ENCODE assay signal across 12 cellular contexts in the genomic region with DNA sequence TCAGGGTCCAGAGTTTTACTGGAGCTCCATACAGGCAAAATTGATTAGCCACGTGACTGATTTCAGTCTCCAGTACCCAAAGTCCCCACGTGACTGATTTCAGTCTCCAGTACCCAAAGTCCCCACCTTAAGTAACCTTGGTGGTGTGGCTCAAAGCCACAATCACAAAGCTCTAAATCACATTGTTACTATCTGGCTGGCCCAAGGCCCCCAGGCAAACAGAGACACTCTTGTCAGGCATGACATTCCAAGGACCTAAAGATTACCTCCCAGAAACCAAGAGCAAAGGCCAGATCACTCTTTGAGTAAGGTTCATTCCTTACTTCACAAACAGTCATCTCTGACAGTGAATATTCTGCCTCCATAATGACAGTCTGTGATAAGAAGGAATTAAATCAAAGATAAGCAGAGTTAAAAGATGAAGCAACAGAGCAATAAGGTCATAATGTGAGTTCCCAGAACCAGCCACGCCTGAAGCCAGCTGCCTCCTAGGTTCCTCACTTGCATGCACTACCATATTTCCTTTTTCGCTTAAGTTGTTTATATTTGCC.
DNase-seq lines count a peak whose midpoint lies in the region; ATAC-seq and TF ChIP-seq lines count a peak whose summit lies in the region.
"Had no signal": no experiment of that assay in that cellular context is flagged by ENCODE, and none has a peak within 500 bp of the region (broad histone marks: within the 10 kb centered on the region; RNA-seq: fewer than 3 reads in every experiment).

No MANE protein-coding gene starts in this region.

- H3K36me3 ChIP-seq in DOHH2 (ENCODE audit: control insufficient read depth, low read length) (peaks cover 5% of the 10 kb centered on the region), OCI-LY7 (ENCODE audit: insufficient read depth, low read length) (no peaks in the 10 kb centered on the region), heart right ventricle (no peaks in the 10 kb centered on the region)
- H3K36me3 ChIP-seq: uterus had no signal

- H3K9me3 ChIP-seq in DOHH2 (ENCODE audit: control insufficient read depth, insufficient read depth, low read length) (peaks cover 19% of the 10 kb centered on the region), OCI-LY7 (ENCODE audit: low read length) (no peaks in the 10 kb centered on the region; the same call in 1 of the 2 replicates), heart right ventricle (no peaks in the 10 kb centered on the region)
- H3K9me3 ChIP-seq: uterus had no signal

- peak in 3 of 8 donors; percentile 34 to 49 (median 41) for ATAC-seq in heart right ventricle
- no peak for ATAC-seq in HG03520 (IDR thresholded peaks at IDR 0.05; ENCODE audit: unreplicated experiment)
- ATAC-seq in HG02840 (IDR thresholded peaks at IDR 0.05; ENCODE audit: low FRiP score, unreplicated experiment): no peak
- ATAC-seq in GM18517 (IDR thresholded peaks at IDR 0.05; ENCODE audit: unreplicated experiment): no peak

- DNase-seq in OCI-LY7 (ENCODE audit: low spot score): no peak
- no peak for DNase-seq in heart right ventricle
- no peak for DNase-seq in activated T-cell treated with anti-CD3 and anti-CD28 coated beads, Interleukin-2, amount 50 U/mL, for 1 hour
- DNase-seq: Calu3, NCI-H345, nucleus accumbens, uterus had no signal

- H3K4me3 ChIP-seq in DOHH2 (ENCODE audit: low read length) (peak overlapping the region; percentile 38), OCI-LY7 (ENCODE audit: low read depth, low read length, poor library complexity, severe bottlenecking) (peak overlapping the region; percentile 22), heart right ventricle (no peak overlapping the region), skin epidermis (no peak overlapping the region)
- H3K4me3 ChIP-seq: uterus had no signal

- no peaks in the 10 kb centered on the region for H3K27me3 ChIP-seq in DOHH2 (ENCODE audit: control insufficient read depth, low read length)
- no peaks in the 10 kb centered on the region for H3K27me3 ChIP-seq in heart right ventricle
- H3K27me3 ChIP-seq: uterus had no signal

- no peaks in the 10 kb centered on the region for H4K20me1 ChIP-seq in DOHH2 (ENCODE audit: control insufficient read depth, insufficient read depth, low read depth, low read length)
- H4K20me1 ChIP-seq in OCI-LY7 (ENCODE audit: insufficient read depth, low read length): no peaks in the 10 kb centered on the region

- BruUV-seq in OCI-LY7 (replicated peaks; lab: Mats Ljungman, UMichigan): no TSS peak

- intact Hi-C loops in OCI-LY7 (cut with micrococcal nuclease; ENCODE audit: unreplicated experiment): no loop called here
- intact Hi-C loops in heart right ventricle (cut with DNase I): loop anchor here in 2 of 10 donors (5.0 to 10.0 kb wide), 2 partner anchors 142 to 145 kb away; a partner anchor contains a TSS

- H2AFZ ChIP-seq in OCI-LY7 (ENCODE audit: low read length): peak overlapping the region; percentile 49; the same call in 1 of the 2 replicates

- peaks cover 18% of the 10 kb centered on the region for H3K4me1 ChIP-seq in DOHH2 (ENCODE audit: control insufficient read depth, low read length)
- H3K4me1 ChIP-seq in OCI-LY7 (ENCODE audit: insufficient read depth, low read length, poor library complexity, severe bottlenecking): peaks cover 19% of the 10 kb centered on the region
- H3K4me1 ChIP-seq in heart right ventricle: peaks cover 0 to 45% (median 18%) of the 10 kb centered on the region in 9 donors
- H3K4me1 ChIP-seq: uterus had no signal

- H3K9me2 ChIP-seq in DOHH2 (replicated peaks; ENCODE audit: control insufficient read depth, low read length): no peaks in the 10 kb centered on the region
- H3K9me2 ChIP-seq in OCI-LY7 (ENCODE audit: insufficient read depth, low read length): no peaks in the 10 kb centered on the region

- WGBS in heart right ventricle, 2 donors: 63 to 75% methylated on average over 4 of the region's 4 CpGs

- POLR2A ChIA-PET in OCI-LY7 (lab: Charles Lee): interaction anchor here (0.6 to 5.9 kb wide), 10 partner anchors 9 to 193 kb away, joined by 3 to 47 read pairs (median 5); no protein-coding TSS in a partner anchor

- CTCF ChIA-PET in OCI-LY7 (lab: Charles Lee; ENCODE audit: unreplicated experiment): interaction anchor here (1.1 kb wide), 1 partner anchor 8 kb away, joined by 3 read pairs; no protein-coding TSS in a partner anchor

- TF ChIP-seq CTCF in DOHH2 (IDR thresholded peaks at IDR 0.05; ENCODE audit: low read depth, low read length, poor library complexity, severe bottlenecking): no peak
- no peak for TF ChIP-seq CTCF in OCI-LY7 (conservative IDR thresholded peaks at IDR 0.05; ENCODE audit: low read length)
- TF ChIP-seq CTCF in heart right ventricle (IDR thresholded peaks at IDR 0.05): no peak

- no peaks in the 10 kb centered on the region for H3K79me2 ChIP-seq in DOHH2 (ENCODE audit: control insufficient read depth, low read length)
- H3K79me2 ChIP-seq in OCI-LY7 (ENCODE audit: insufficient read depth, low read depth, low read length): no peaks in the 10 kb centered on the region

- H3K27ac ChIP-seq in DOHH2 (ENCODE audit: low read depth, low read length) (peak overlapping the region; percentile 33), OCI-LY7 (ENCODE audit: low read depth, low read length, poor library complexity, severe bottlenecking) (no peak overlapping the region), heart right ventricle (peak overlapping the region in 6 of 10 donors; percentile 22 to 85 (median 43)), skin epidermis (peak overlapping the region in 16 of 21 experiments; percentile 1 to 72 (median 41))
- H3K27ac ChIP-seq: uterus had no signal

- peak overlapping the region; percentile 39 for H3K4me2 ChIP-seq in DOHH2 (ENCODE audit: low read length)
- H3K4me2 ChIP-seq in OCI-LY7 (ENCODE audit: low read length): no peak overlapping the region

- H3F3A ChIP-seq in DOHH2 (ENCODE audit: control insufficient read depth, insufficient read depth): peaks cover 5% of the 10 kb centered on the region; the same call in 1 of the 2 replicates

Comparison
In these comparisons a context has a peak if more than half of its experiments do, and no peak if none do; other contexts are left out.
1. H3K4me3 ChIP-seq: peak in DOHH2 (single experiment) and OCI-LY7 (single experiment); none in heart right ventricle (0 of 10) and skin epidermis (0 of 7).